ENCODE assay signal across 10 cellular contexts in genomic region chr3:45864760-45865567, GRCh38. TPM values are rescaled to one million over a fixed set of nuclear protein-coding genes. Genes with fewer than 3 reads are reported as not detected.
DNase-seq lines count a peak whose midpoint lies in the region; ATAC-seq and TF ChIP-seq lines count a peak whose summit lies in the region.
"Had no signal": no experiment of that assay in that cellular context is flagged by ENCODE, and none has a peak within 500 bp of the region (broad histone marks: within the 10 kb centered on the region; RNA-seq: fewer than 3 reads in every experiment).

No MANE protein-coding gene starts in this region.

- no peak overlapping the region for H3K4me3 Mint-ChIP-seq in activated naive CD8-positive, alpha-beta T cell treated with anti-CD3 and anti-CD28 coated beads, Interleukin-2, amount 50 U/mL, for 24 hours
- H3K4me3 Mint-ChIP-seq in glutamatergic neuron (ENCODE audit: unreplicated experiment) = no peak overlapping the region

- H3K27ac Mint-ChIP-seq in activated naive CD8-positive, alpha-beta T cell treated with anti-CD3 and anti-CD28 coated beads, Interleukin-2, amount 50 U/mL, for 24 hours = no peak overlapping the region
- no peak overlapping the region for H3K27ac Mint-ChIP-seq in glutamatergic neuron (ENCODE audit: unreplicated experiment)

- no peaks in the 10 kb centered on the region for H3K36me3 Mint-ChIP-seq in activated naive CD8-positive, alpha-beta T cell treated with anti-CD3 and anti-CD28 coated beads, Interleukin-2, amount 50 U/mL, for 24 hours (ENCODE audit: low read depth)
- H3K36me3 Mint-ChIP-seq in glutamatergic neuron (ENCODE audit: unreplicated experiment) = no peaks in the 10 kb centered on the region

- peaks cover 66% of the 10 kb centered on the region for H3K27me3 Mint-ChIP-seq in activated naive CD8-positive, alpha-beta T cell treated with anti-CD3 and anti-CD28 coated beads, Interleukin-2, amount 50 U/mL, for 24 hours
- H3K27me3 Mint-ChIP-seq in glutamatergic neuron (ENCODE audit: unreplicated experiment) = no peaks in the 10 kb centered on the region

- peaks cover 9% of the 10 kb centered on the region for H3K9me3 Mint-ChIP-seq in activated naive CD8-positive, alpha-beta T cell treated with anti-CD3 and anti-CD28 coated beads, Interleukin-2, amount 50 U/mL, for 24 hours
- no peaks in the 10 kb centered on the region for H3K9me3 Mint-ChIP-seq in glutamatergic neuron (ENCODE audit: unreplicated experiment)

- ATAC-seq in GM18517 (IDR thresholded peaks at IDR 0.05; ENCODE audit: unreplicated experiment) (peak; percentile 61), GM21360 (IDR thresholded peaks at IDR 0.05; ENCODE audit: unreplicated experiment) (peak; percentile 73), HG03196 (IDR thresholded peaks at IDR 0.05; ENCODE audit: unreplicated experiment) (peak; percentile 48), GM21528 (IDR thresholded peaks at IDR 0.05; ENCODE audit: low FRiP score, unreplicated experiment) (no peak)
- ATAC-seq in activated naive CD8-positive, alpha-beta T cell treated with anti-CD3 and anti-CD28 coated beads, Interleukin-2, amount 50 U/mL, for 24 hours = peak; percentile 81

- H3K4me1 Mint-ChIP-seq in activated naive CD8-positive, alpha-beta T cell treated with anti-CD3 and anti-CD28 coated beads, Interleukin-2, amount 50 U/mL, for 24 hours = peaks cover 30% of the 10 kb centered on the region
- no peaks in the 10 kb centered on the region for H3K4me1 Mint-ChIP-seq in glutamatergic neuron (ENCODE audit: low read depth, unreplicated experiment)

- DNase-seq in activated naive CD8-positive, alpha-beta T cell treated with anti-CD3 and anti-CD28 coated beads, Interleukin-2, amount 50 U/mL, for 24 hours = no peak
- DNase-seq in glutamatergic neuron (no peak), NCI-H1694 treated with DMSO at 0.1 percent for 48 hours (lab: John Stamatoyannopoulos, UW) (no peak)
- DNase-seq: mammary epithelial cell had no signal

- TF ChIP-seq CTCF in glutamatergic neuron (IDR thresholded peaks at IDR 0.05; ENCODE audit: partially characterized antibody, unreplicated experiment) = no peak

RNA-seq across cellular contexts. Expression of gene CCR9, which starts 21.4 kb away (rescaled TPM):
- total RNA-seq in glutamatergic neuron (ENCODE audit: unreplicated experiment) = not detected
- total RNA-seq: LHCN-M2, mammary epithelial cell, SK-MEL-5 had no signal

RNA-seq across cellular contexts. Expression of gene LZTFL1, which starts 23.0 kb away (rescaled TPM):
- total RNA-seq in glutamatergic neuron (ENCODE audit: unreplicated experiment) = 5.9 TPM
